Comparison of ENCODE assay signal across 25 cellular contexts in genomic region chr6:118306640-118307238, GRCh38.
A peak's percentile ranks its signal among the peaks of the same experiment; 100 is the strongest.
DNase-seq lines count a peak whose midpoint lies in the region; ATAC-seq and TF ChIP-seq lines count a peak whose summit lies in the region.
"Had no signal": no experiment of that assay in that cellular context is flagged by ENCODE, and none has a peak within 500 bp of the region (broad histone marks: within the 10 kb centered on the region; RNA-seq: fewer than 3 reads in every experiment).

No MANE protein-coding gene starts in this region.

- no CpG with 5 or more reads among the region's 4 CpGs for WGBS in IMR-90 (ENCODE audit: extremely low coverage in 2 of 2, insufficient read length in 1 of 2), 2 experiments

- no peak overlapping the region for H2AFZ ChIP-seq in IMR-90 (replicated peaks; ENCODE audit: low read length, poor library complexity)

- no peak overlapping the region for H3K56ac ChIP-seq in IMR-90 (ENCODE audit: extremely low read depth, insufficient read depth, low read length)

- no peak overlapping the region for H2AK5ac ChIP-seq in IMR-90 (ENCODE audit: low read depth, low read length)

- H3K9ac ChIP-seq in IMR-90 (ENCODE audit: low read depth, low read length), result no peak overlapping the region

- no peak for TF ChIP-seq CTCF in IMR-90 (conservative IDR thresholded peaks at IDR 0.05; ENCODE audit: low read depth, low read length)
- TF ChIP-seq CTCF in VCaP (conservative IDR thresholded peaks at IDR 0.05), result no peak
- no peak for TF ChIP-seq CTCF in fibroblast of villous mesenchyme (IDR thresholded peaks at IDR 0.05; ENCODE audit: insufficient read depth, low read depth, low read length)
- no peak for TF ChIP-seq CTCF in mesothelial cell of epicardium (IDR thresholded peaks at IDR 0.05; ENCODE audit: unreplicated experiment)

- H3K14ac ChIP-seq in IMR-90 (replicated peaks; ENCODE audit: low read depth, low read length), result 0 out of 2 replicates have a peak overlapping the region, but pooled peaks have one; percentile 31

- H3K27me3 Mint-ChIP-seq in stimulated activated naive B cell treated with anti-CD40 and anti-IgM and Interleukin-4, amounts not matched to agents 10 μg/mL and 1 μg/mL and 100 μg/mL, for 72 hours, result peaks cover 0 to 5% of the 10 kb centered on the region in 2 donors
- no peaks in the 10 kb centered on the region for H3K27me3 Mint-ChIP-seq in mesothelial cell of epicardium (ENCODE audit: low read depth)
- H3K27me3 Mint-ChIP-seq: dendritic cell treated with granulocyte-macrophage colony-stimulating factor and Interleukin-4, amounts not matched to agents 40 ng/mL and 50 ng/mL, for 4 days; type B pancreatic cell had no signal

- H3K27ac ChIP-seq in IMR-90 (ENCODE audit: insufficient read depth, low read length) (no peak overlapping the region), VCaP (peak overlapping the region; percentile 72)
- H3K27ac ChIP-seq: adrenal gland, left lung, ovary, SJCRH30 had no signal

- peak; percentile 66 for ATAC-seq in IMR-90 (ENCODE audit: low read depth)
- no peak for ATAC-seq in stimulated activated naive B cell treated with anti-CD40 and anti-IgM and Interleukin-4, amounts not matched to agents 10 μg/mL and 1 μg/mL and 100 μg/mL, for 72 hours (replicated peaks)
- ATAC-seq: activated T-cell treated with anti-CD3 and anti-CD28 coated beads, Interleukin-2, amount 50 U/mL, for 4 hours; HCT116; left lung; natural killer cell; Panc1; stimulated activated naive CD8-positive, alpha-beta T cell treated with anti-CD3 and anti-CD28 coated beads, Interleukin-15, Interleukin-2, amounts not matched to agents 100 U/mL and 50 U/mL, for 24 hours had no signal

- H2BK15ac ChIP-seq in IMR-90 (ENCODE audit: low read depth, low read length), result no peak overlapping the region

- H2BK20ac ChIP-seq in IMR-90 (ENCODE audit: low read depth, low read length), result no peak overlapping the region

- no TSS peak for BruUV-seq in IMR-90 (replicated peaks; lab: Mats Ljungman, UMichigan)

- H3K27ac Mint-ChIP-seq in stimulated activated naive B cell treated with anti-CD40 and anti-IgM and Interleukin-4, amounts not matched to agents 10 μg/mL and 1 μg/mL and 100 μg/mL, for 72 hours, result peak overlapping the region; percentile 17
- H3K27ac Mint-ChIP-seq in mesothelial cell of epicardium, result no peak overlapping the region
- H3K27ac Mint-ChIP-seq: CD4-positive, CD25-positive, alpha-beta regulatory T cell; dendritic cell treated with granulocyte-macrophage colony-stimulating factor and Interleukin-4, amounts not matched to agents 40 ng/mL and 50 ng/mL, for 4 days; natural killer cell; type B pancreatic cell had no signal

- H3K79me1 ChIP-seq in IMR-90 (ENCODE audit: low read depth in 1 of 2, low read length in 2 of 2), result no peaks in the 10 kb centered on the region

- H3K4me3 ChIP-seq in IMR-90 (ENCODE audit: insufficient read depth, low read depth, low read length), result no peak overlapping the region
- H3K4me3 ChIP-seq in fibroblast of villous mesenchyme (ENCODE audit: low read depth, low read length), result no peak overlapping the region
- H3K4me3 ChIP-seq: adrenal gland, left lung, ovary, SJCRH30 had no signal

- no peak overlapping the region for H2AK9ac ChIP-seq in IMR-90 (replicated peaks; ENCODE audit: low read depth, low read length, poor library complexity)

- POLR2A ChIA-PET in IMR-90 (lab: Charles Lee; ENCODE audit: unreplicated experiment), result no interaction called here

- no peak overlapping the region for H2BK120ac ChIP-seq in IMR-90 (ENCODE audit: low read depth, low read length)

- in situ Hi-C loops in IMR-90 (cut with MboI; ENCODE audit: low sequenced_read_pairs), result no loop called here

- H3K9me1 ChIP-seq in IMR-90 (ENCODE audit: insufficient read depth, low read length), result no peaks in the 10 kb centered on the region; the same call in 1 of the 2 replicates

- H2BK5ac ChIP-seq in IMR-90 (ENCODE audit: low read depth, low read length, poor library complexity, severe bottlenecking), result no peak overlapping the region

- no peaks in the 10 kb centered on the region for H3K36me3 Mint-ChIP-seq in stimulated activated naive B cell treated with anti-CD40 and anti-IgM and Interleukin-4, amounts not matched to agents 10 μg/mL and 1 μg/mL and 100 μg/mL, for 72 hours
- no peaks in the 10 kb centered on the region for H3K36me3 Mint-ChIP-seq in mesothelial cell of epicardium
- H3K36me3 Mint-ChIP-seq: CD4-positive, CD25-positive, alpha-beta regulatory T cell; natural killer cell; type B pancreatic cell had no signal

- no peak overlapping the region for H3K4ac ChIP-seq in IMR-90 (ENCODE audit: low read depth, low read length)

- H3K4me3 Mint-ChIP-seq in stimulated activated naive B cell treated with anti-CD40 and anti-IgM and Interleukin-4, amounts not matched to agents 10 μg/mL and 1 μg/mL and 100 μg/mL, for 72 hours, result no peak overlapping the region
- H3K4me3 Mint-ChIP-seq in mesothelial cell of epicardium, result no peak overlapping the region
- H3K4me3 Mint-ChIP-seq: activated T-cell treated with anti-CD3 and anti-CD28 coated beads, Interleukin-2, amount 50 U/mL, for 4 hours; CD4-positive, CD25-positive, alpha-beta regulatory T cell; dendritic cell treated with granulocyte-macrophage colony-stimulating factor and Interleukin-4, amounts not matched to agents 40 ng/mL and 50 ng/mL, for 4 days; natural killer cell; type B pancreatic cell had no signal

- no peak for DNase-seq in IMR-90
- DNase-seq in fibroblast of villous mesenchyme (ENCODE audit: low read depth), result peak; percentile 18
- no peak for DNase-seq in stimulated activated naive B cell treated with anti-CD40 and anti-IgM and Interleukin-4, amounts not matched to agents 10 μg/mL and 1 μg/mL and 100 μg/mL, for 72 hours
- no peak for DNase-seq in germinal center (ENCODE audit: low spot score)
- DNase-seq in SK-N-DZ (ENCODE audit: low spot score), result no peak
- no peak for DNase-seq in SIG-M5 treated with dmso at 0.1 percent for 504 hours (lab: John Stamatoyannopoulos, UW; ENCODE audit: unreplicated experiment)
- no peak for DNase-seq in mesothelial cell of epicardium (ENCODE audit: low spot score in 2 of 2, unreplicated experiment in 2 of 2)
- DNase-seq: activated CD4-positive, alpha-beta T cell treated with anti-CD3 and anti-CD28 coated beads for 4 hours; activated T-cell treated with anti-CD3 and anti-CD28 coated beads, Interleukin-2, amount 50 U/mL, for 4 hours; adrenal gland; CD4-positive, CD25-positive, alpha-beta regulatory T cell; head of caudate nucleus; left lung; natural killer cell; NCI-H1417 treated with DMSO at 0.1 percent for 48 hours; NCI-H2107; ovary; SJCRH30; stimulated activated naive CD8-positive, alpha-beta T cell treated with anti-CD3 and anti-CD28 coated beads, Interleukin-15, Interleukin-2, amounts not matched to agents 100 U/mL and 50 U/mL, for 24 hours; T-helper 1 cell had no signal

- H4K8ac ChIP-seq in IMR-90 (ENCODE audit: low read depth in 2 of 2, low read length in 2 of 2), result no peak overlapping the region

- dilution Hi-C loops in IMR-90 (cut with HindIII; ENCODE audit: low sequenced_read_pairs, unreplicated experiment), result no loop called here

- H3K4me2 ChIP-seq in IMR-90 (ENCODE audit: low read depth, low read length), result no peak overlapping the region

- H4K91ac ChIP-seq in IMR-90 (ENCODE audit: insufficient read depth, low read depth, low read length), result no peak overlapping the region

- H3K4me1 Mint-ChIP-seq in stimulated activated naive B cell treated with anti-CD40 and anti-IgM and Interleukin-4, amounts not matched to agents 10 μg/mL and 1 μg/mL and 100 μg/mL, for 72 hours, result no peaks in the 10 kb centered on the region
- peaks cover 14% of the 10 kb centered on the region for H3K4me1 Mint-ChIP-seq in mesothelial cell of epicardium
- H3K4me1 Mint-ChIP-seq: CD4-positive, CD25-positive, alpha-beta regulatory T cell; natural killer cell had no signal

- H3K9me3 ChIP-seq in IMR-90 (ENCODE audit: control insufficient read depth, insufficient read depth, low read length), result no peaks in the 10 kb centered on the region
- H3K9me3 ChIP-seq: adrenal gland, left lung, ovary, SJCRH30 had no signal

- intact Hi-C loops in IMR-90 (cut with micrococcal nuclease), result no loop called here

- no peaks in the 10 kb centered on the region for H3K27me3 ChIP-seq in IMR-90 (ENCODE audit: control insufficient read depth, insufficient read depth, low read length)
- H3K27me3 ChIP-seq: adrenal gland, left lung, ovary, SJCRH30 had no signal

- no peaks in the 10 kb centered on the region for H4K20me1 ChIP-seq in IMR-90 (ENCODE audit: insufficient read depth, low read length)

- H3K9me3 Mint-ChIP-seq in stimulated activated naive B cell treated with anti-CD40 and anti-IgM and Interleukin-4, amounts not matched to agents 10 μg/mL and 1 μg/mL and 100 μg/mL, for 72 hours, result peaks cover 0 to 2% of the 10 kb centered on the region in 2 donors
- peaks cover 3% of the 10 kb centered on the region for H3K9me3 Mint-ChIP-seq in mesothelial cell of epicardium
- H3K9me3 Mint-ChIP-seq: activated T-cell treated with anti-CD3 and anti-CD28 coated beads, Interleukin-2, amount 50 U/mL, for 4 hours; dendritic cell treated with granulocyte-macrophage colony-stimulating factor and Interleukin-4, amounts not matched to agents 40 ng/mL and 50 ng/mL, for 4 days; natural killer cell; type B pancreatic cell had no signal

- H3K23ac ChIP-seq in IMR-90 (ENCODE audit: low read depth, low read length), result no peak overlapping the region

- no peak for TF ChIP-seq RAD21 in IMR-90 (IDR thresholded peaks at IDR 0.05; ENCODE audit: low read length)

- H3K4me1 ChIP-seq in IMR-90 (ENCODE audit: control insufficient read depth, insufficient read depth, low read length), result no peaks in the 10 kb centered on the region; the same call in 1 of the 2 replicates
- H3K4me1 ChIP-seq: adrenal gland, left lung, SJCRH30 had no signal

- CTCF ChIA-PET in IMR-90 (lab: Yijun Ruan, JAX), result interaction anchor here (1.3 kb wide), 1 partner anchor 22 kb away, joined by 4 read pairs; no protein-coding TSS in a partner anchor

- H4K5ac ChIP-seq in IMR-90 (ENCODE audit: low read depth, low read length), result no peak overlapping the region

- H3K18ac ChIP-seq in IMR-90 (ENCODE audit: low read depth, low read length), result no peak overlapping the region

- no peaks in the 10 kb centered on the region for H3K36me3 ChIP-seq in IMR-90 (ENCODE audit: control insufficient read depth, insufficient read depth, low read length)
- H3K36me3 ChIP-seq: adrenal gland, left lung, ovary, SJCRH30 had no signal

- TF ChIP-seq POLR2A in IMR-90 (IDR thresholded peaks at IDR 0.05; ENCODE audit: low read depth, low read length), result no peak

TF ChIP-seq in IMR-90, 13 proteins besides CTCF, POLR2A, EP300 and RAD21 (continues in another document):
- no peak for TF ChIP-seq MXI1 (IDR thresholded peaks at IDR 0.05; ENCODE audit: borderline replicate concordance, low read depth, low read length)
- TF ChIP-seq CEBPB (IDR thresholded peaks at IDR 0.05; ENCODE audit: low read depth, low read length), result no peak
- TF ChIP-seq RCOR1 (IDR thresholded peaks at IDR 0.05; ENCODE audit: insufficient replicate concordance, low read length), result no peak
